ENCODE assay signal across 28 cellular contexts in genomic region chr5:139942243-139942642, GRCh38.
"Had no signal": no experiment of that assay in that cellular context is flagged by ENCODE, and none has a peak within 500 bp of the region (broad histone marks: within the 10 kb centered on the region; RNA-seq: fewer than 3 reads in every experiment).

No MANE protein-coding gene starts in this region.

- FAIRE-seq: colon, endometrium, endothelial cell of umbilical vein, frontal cortex had no signal

- H3K27me3 ChIP-seq: colonic mucosa, dorsolateral prefrontal cortex, esophagus muscularis mucosa, esophagus squamous epithelium, gastrocnemius medialis, gastroesophageal sphincter, heart left ventricle had no signal

- H3K36me3 ChIP-seq: colonic mucosa, esophagus muscularis mucosa, esophagus squamous epithelium, gastrocnemius medialis, gastroesophageal sphincter, heart left ventricle, heart right ventricle had no signal

- H3K4me1 ChIP-seq: colonic mucosa, esophagus muscularis mucosa, esophagus squamous epithelium, foreskin keratinocyte, gastrocnemius medialis, gastroesophageal sphincter had no signal

- ATAC-seq: effector memory CD8-positive, alpha-beta T cell; esophagus mucosa; foreskin keratinocyte; gastrocnemius medialis; gastroesophageal sphincter; heart left ventricle; heart right ventricle had no signal

- H3K4me3 ChIP-seq: colonic mucosa, coronary artery, dorsolateral prefrontal cortex, esophagus muscularis mucosa, esophagus squamous epithelium, gastrocnemius medialis, gastroesophageal sphincter, heart left ventricle, heart right ventricle had no signal

- DNase-seq: colonic mucosa; cortex of kidney; dermis blood vessel endothelial cell; dorsolateral prefrontal cortex; effector CD4-positive, alpha-beta T cell; effector CD8-positive, alpha-beta T cell; effector memory CD4-positive, alpha-beta T cell; effector memory CD8-positive, alpha-beta T cell; endodermal cell; erythroblast; esophagus squamous epithelium; foreskin fibroblast; foreskin keratinocyte; foreskin melanocyte; gastrocnemius medialis; glutamatergic neuron; head of caudate nucleus; heart left ventricle; heart right ventricle had no signal

- H3K27ac ChIP-seq: colonic mucosa, coronary artery, dorsolateral prefrontal cortex, epithelial cell of prostate, esophagus muscularis mucosa, esophagus squamous epithelium, foreskin keratinocyte, gastrocnemius medialis, gastroesophageal sphincter, heart left ventricle, heart right ventricle had no signal

- H3K9me3 ChIP-seq: colonic mucosa, gastrocnemius medialis had no signal
